In the genomic region with DNA sequence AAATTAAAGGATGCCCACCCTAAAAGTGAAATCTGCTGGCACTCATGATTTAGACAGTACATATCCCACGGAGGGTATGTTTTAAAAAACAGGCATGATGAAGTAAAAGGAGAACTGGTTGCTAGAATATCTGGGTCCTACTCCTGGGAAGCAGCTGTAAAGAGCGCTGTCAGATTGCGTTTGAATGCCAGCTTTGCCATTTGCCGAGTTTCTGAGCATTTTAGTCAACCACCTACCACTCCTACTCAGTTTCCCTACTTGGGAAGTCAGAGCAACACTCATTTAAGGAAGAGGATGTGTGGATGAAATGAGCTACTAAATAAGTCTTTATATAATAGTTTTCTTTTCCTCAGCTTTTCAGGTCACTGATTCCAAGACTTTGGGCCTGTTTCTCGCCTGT, we compare ENCODE assay signal across 8 cellular contexts. TPM values are rescaled to one million over a fixed set of nuclear protein-coding genes. Genes with fewer than 3 reads are reported as not detected.
A peak's percentile ranks its signal among the peaks of the same experiment; 100 is the strongest.
DNase-seq lines count a peak whose midpoint lies in the region; ATAC-seq, FAIRE-seq and TF ChIP-seq lines count a peak whose summit lies in the region.

No MANE protein-coding gene starts in this region.

- H3K9ac ChIP-seq in kidney (ENCODE audit: low read length in 2 of 2): peak overlapping the region; percentile 45 to 78

- no peaks in the 10 kb centered on the region for H3K27me3 ChIP-seq in tibial nerve

- no peak for ATAC-seq in activated T-cell treated with anti-CD3 and anti-CD28 coated beads, Interleukin-2, amount 50 U/mL, for 4 hours
- ATAC-seq in HG03432 (IDR thresholded peaks at IDR 0.05; ENCODE audit: unreplicated experiment): no peak

- no peaks in the 10 kb centered on the region for H3K9me3 Mint-ChIP-seq in activated T-cell treated with anti-CD3 and anti-CD28 coated beads, Interleukin-2, amount 50 U/mL, for 4 hours
- no peaks in the 10 kb centered on the region for H3K9me3 Mint-ChIP-seq in activated naive CD8-positive, alpha-beta T cell treated with anti-CD3 and anti-CD28 coated beads for 36 hours

- H3K4me3 ChIP-seq in kidney (ENCODE audit: low read length in 2 of 2): peak overlapping the region; percentile 92 to 96
- peak overlapping the region; percentile 73 to 96 (median 80) for H3K4me3 ChIP-seq in tibial nerve

- TF ChIP-seq CTCF in kidney (IDR thresholded peaks at IDR 0.05; ENCODE audit: borderline replicate concordance, extremely low read depth, insufficient read depth): no peak
- no peak for TF ChIP-seq CTCF in tibial nerve (IDR thresholded peaks at IDR 0.05)

- H3K27ac ChIP-seq in kidney (ENCODE audit: low read depth in 2 of 2, low read length in 2 of 2) (peak overlapping the region; percentile 87), tibial nerve (peak overlapping the region in 3 of 4 donors; percentile 89 to 94 (median 90))

- no peaks in the 10 kb centered on the region for H3K27me3 Mint-ChIP-seq in activated T-cell treated with anti-CD3 and anti-CD28 coated beads, Interleukin-2, amount 50 U/mL, for 4 hours (ENCODE audit: low read depth)
- H3K27me3 Mint-ChIP-seq in activated naive CD8-positive, alpha-beta T cell treated with anti-CD3 and anti-CD28 coated beads for 36 hours: no peaks in the 10 kb centered on the region

- H3K4me1 ChIP-seq in kidney (ENCODE audit: control insufficient read depth in 1 of 2, insufficient read depth in 1 of 2, low read depth in 1 of 2, low read length in 2 of 2) (peaks cover 3 to 5% of the 10 kb centered on the region in 2 donors), tibial nerve (peaks cover 0 to 24% (median 8%) of the 10 kb centered on the region in 4 donors)

- FAIRE-seq in kidney (lab: Jason Lieb, UNC): no peak

- H3K36me3 ChIP-seq in kidney (ENCODE audit: control insufficient read depth in 1 of 2, insufficient read depth in 2 of 2, low read length in 2 of 2) (peaks cover 0 to 2% of the 10 kb centered on the region in 2 donors), tibial nerve (peaks cover 0 to 33% (median 0%) of the 10 kb centered on the region in 3 donors)

- intact Hi-C loops in kidney (cut with DNase I): no loop called here

- peaks cover 18% of the 10 kb centered on the region for H3K36me3 Mint-ChIP-seq in activated T-cell treated with anti-CD3 and anti-CD28 coated beads, Interleukin-2, amount 50 U/mL, for 4 hours (ENCODE audit: insufficient read depth)
- peaks cover 43% of the 10 kb centered on the region for H3K36me3 Mint-ChIP-seq in activated naive CD8-positive, alpha-beta T cell treated with anti-CD3 and anti-CD28 coated beads for 36 hours

- 20 to 22% methylated on average over 5 of the region's 5 CpGs for WGBS in tibial nerve, 2 donors

- H3K4me3 Mint-ChIP-seq in activated T-cell treated with anti-CD3 and anti-CD28 coated beads, Interleukin-2, amount 50 U/mL, for 4 hours: peak overlapping the region; percentile 95
- H3K4me3 Mint-ChIP-seq in activated naive CD8-positive, alpha-beta T cell treated with anti-CD3 and anti-CD28 coated beads for 36 hours: peak overlapping the region; percentile 95

- H3K27ac Mint-ChIP-seq in activated naive CD8-positive, alpha-beta T cell treated with anti-CD3 and anti-CD28 coated beads for 36 hours: peak overlapping the region; percentile 100

- DNase-seq in activated T-cell treated with anti-CD3 and anti-CD28 coated beads, Interleukin-2, amount 50 U/mL, for 4 hours: no peak
- no peak for DNase-seq in activated T-cell treated with anti-CD3 and anti-CD28 coated beads, Interleukin-2, amount 50 U/mL, for 48 hours
- no peak for DNase-seq in activated naive CD8-positive, alpha-beta T cell treated with anti-CD3 and anti-CD28 coated beads for 36 hours
- DNase-seq in kidney: no peak
- DNase-seq in tibial nerve (ENCODE audit: low spot score in 2 of 2): no peak
- DNase-seq in SIG-M5 treated with dmso at 0.1 percent for 504 hours (lab: John Stamatoyannopoulos, UW; ENCODE audit: unreplicated experiment): no peak
- no peak for DNase-seq in HT-29 (ENCODE audit: low spot score)

- peaks cover 44% of the 10 kb centered on the region for H3K4me1 Mint-ChIP-seq in activated T-cell treated with anti-CD3 and anti-CD28 coated beads, Interleukin-2, amount 50 U/mL, for 4 hours (ENCODE audit: low read depth)
- peaks cover 22% of the 10 kb centered on the region for H3K4me1 Mint-ChIP-seq in activated naive CD8-positive, alpha-beta T cell treated with anti-CD3 and anti-CD28 coated beads for 36 hours

- no peaks in the 10 kb centered on the region for H3K9me3 ChIP-seq in kidney (ENCODE audit: control insufficient read depth in 1 of 2, low read length in 2 of 2)
- H3K9me3 ChIP-seq in tibial nerve: no peaks in the 10 kb centered on the region

- no peak for TF ChIP-seq POLR2A in tibial nerve (IDR thresholded peaks at IDR 0.05)

- no peak for TF ChIP-seq EP300 in tibial nerve (IDR thresholded peaks at IDR 0.05)

RNA-seq across cellular contexts. Expression of a gene that starts 1.1 kb away (rescaled TPM):
- total RNA-seq in activated T-cell treated with anti-CD3 and anti-CD28 coated beads, Interleukin-2, amount 50 U/mL, for 4 hours: 10 to 100 TPM; 12.5 to 16.9 (median 13.9) TPM
- total RNA-seq in activated naive CD8-positive, alpha-beta T cell treated with anti-CD3 and anti-CD28 coated beads for 36 hours: 10 to 100 TPM; 13.2 to 13.7 TPM
- total RNA-seq in kidney: 18.0 TPM
- 20.3 TPM for polyA plus RNA-seq in kidney (ENCODE audit: insufficient read depth, low read depth, low replicate concordance)
- total RNA-seq in tibial nerve: 10 to 100 TPM in 2 of 4 donors, 1 to 10 TPM in 2; 6.0 to 14.9 (median 10.2) TPM
- 2.0 and 6.2 TPM in 2 replicates for total RNA-seq in HT-29 (2014; rRNA removed; shearing (Covaris generic))
